In the genomic region with DNA sequence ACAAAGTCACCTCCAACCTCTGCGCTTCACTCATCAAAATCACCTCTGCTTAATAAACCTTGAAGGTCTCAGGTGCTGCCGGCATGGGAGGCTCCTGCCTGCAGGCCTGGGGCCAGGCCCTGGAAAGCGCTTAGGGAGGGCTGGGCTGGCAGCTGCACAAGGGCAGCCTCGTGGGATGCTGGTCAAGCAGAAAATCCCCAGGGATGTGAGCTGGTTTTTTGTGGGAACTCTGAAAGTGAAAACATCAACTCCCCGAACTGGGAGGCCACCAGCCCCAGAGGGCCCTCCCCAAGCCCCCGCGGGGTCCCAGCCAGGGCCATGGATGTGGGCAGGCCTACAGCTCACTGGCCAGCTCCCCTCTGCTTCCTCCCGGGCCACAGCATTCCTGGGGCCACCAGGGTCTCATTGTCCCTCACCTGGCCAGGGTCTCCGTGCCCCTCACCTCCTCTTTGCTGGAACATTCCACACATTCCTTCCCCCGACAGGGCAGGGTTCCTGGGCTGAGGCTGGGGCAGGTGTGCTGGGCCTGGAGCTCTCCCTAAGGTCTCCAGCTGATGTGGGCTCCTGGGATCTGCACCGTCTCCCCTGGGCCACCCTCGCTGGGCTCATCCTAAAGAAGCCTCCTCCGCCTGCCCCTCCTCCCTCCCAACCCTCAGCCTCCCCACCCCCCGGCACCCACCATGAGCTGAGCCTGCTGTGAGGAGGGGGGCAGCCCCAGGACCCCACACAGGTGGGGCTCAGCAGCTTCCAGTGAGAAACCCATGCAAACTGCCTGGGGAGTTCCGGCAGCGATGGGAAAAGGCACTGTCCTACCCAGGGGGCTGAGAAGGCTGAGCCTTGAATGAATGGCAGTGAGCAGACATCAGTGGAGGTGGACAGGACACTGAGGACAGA, we compare ENCODE assay signal across 14 cellular contexts. TPM values are rescaled to one million over a fixed set of nuclear protein-coding genes. Genes with fewer than 3 reads are reported as not detected.
DNase-seq lines count a peak whose midpoint lies in the region; ATAC-seq and TF ChIP-seq lines count a peak whose summit lies in the region.
"Had no signal": no experiment of that assay in that cellular context is flagged by ENCODE, and none has a peak within 500 bp of the region (broad histone marks: within the 10 kb centered on the region; RNA-seq: fewer than 3 reads in every experiment).

No MANE protein-coding gene starts in this region.

- H3K18ac ChIP-seq in trophoblast cell (ENCODE audit: low read length) = peak overlapping the region; percentile 48

- ATAC-seq in T-helper 17 cell (no peak), left ventricle myocardium superior (no peak), GM21529 (IDR thresholded peaks at IDR 0.05; ENCODE audit: unreplicated experiment) (no peak)

- H3K27me3 ChIP-seq in Caco-2 (replicated peaks; ENCODE audit: control insufficient read depth, insufficient read depth, low read length) (no peaks in the 10 kb centered on the region), trophoblast cell (ENCODE audit: insufficient read depth, low read length) (no peaks in the 10 kb centered on the region), WERI-Rb-1 (ENCODE audit: insufficient read depth, low read depth, severe bottlenecking) (no peaks in the 10 kb centered on the region)
- H3K27me3 ChIP-seq: uterus had no signal

- no CpG with 5 or more reads among the region's 16 CpGs for WGBS in trophoblast cell (ENCODE audit: extremely low coverage, insufficient coverage, insufficient read length)

- no TSS peak for BruUV-seq in Caco-2 (replicated peaks; lab: Mats Ljungman, UMichigan)

- H2AFZ ChIP-seq in trophoblast cell (ENCODE audit: insufficient read depth, low read length, poor library complexity) = no peak overlapping the region

- H3K36me3 Mint-ChIP-seq in Caco-2 (ENCODE audit: insufficient read depth, unreplicated experiment) = peaks cover 29% of the 10 kb centered on the region
- no peaks in the 10 kb centered on the region for H3K36me3 Mint-ChIP-seq in T-helper 17 cell (ENCODE audit: low read depth)
- H3K36me3 Mint-ChIP-seq: CD4-positive, alpha-beta memory T cell had no signal

- peak overlapping the region; percentile 64 for H3K14ac ChIP-seq in trophoblast cell (ENCODE audit: low read length)

- H3K4me3 ChIP-seq in Caco-2 (ENCODE audit: low read depth, low read length) = no peak overlapping the region
- no peak overlapping the region for H3K4me3 ChIP-seq in trophoblast cell (ENCODE audit: low read depth, low read length)
- H3K4me3 ChIP-seq in WERI-Rb-1 (ENCODE audit: low read depth, low read length) = no peak overlapping the region
- H3K4me3 ChIP-seq: uterus had no signal

- CTCF ChIA-PET in Caco-2 (lab: Charles Lee) = interaction anchor here (0.7 to 2.0 kb wide), 2 partner anchors 33 to 232 kb away, joined by 4 to 5 read pairs; no protein-coding TSS in a partner anchor

- H3K23ac ChIP-seq in trophoblast cell (ENCODE audit: low read length) = no peak overlapping the region

- POLR2A ChIA-PET in Caco-2 (lab: Charles Lee) = interaction anchor here (0.8 kb wide), 1 partner anchor 36 kb away, joined by 5 read pairs; the partner anchor contains the start of gene POFUT2

- peak overlapping the region; percentile 16 for H3K4me3 Mint-ChIP-seq in Caco-2 (ENCODE audit: unreplicated experiment)
- H3K4me3 Mint-ChIP-seq in T-helper 17 cell = peak overlapping the region; percentile 81

- peaks cover 2% of the 10 kb centered on the region for H3K79me2 ChIP-seq in trophoblast cell (ENCODE audit: control insufficient read depth, insufficient read depth, low read length, poor library complexity)

- H3K79me1 ChIP-seq in trophoblast cell (ENCODE audit: low read length) = peaks cover 30% of the 10 kb centered on the region

- H3K9me3 ChIP-seq in Caco-2 = no peaks in the 10 kb centered on the region
- no peaks in the 10 kb centered on the region for H3K9me3 ChIP-seq in T-helper 17 cell (ENCODE audit: control insufficient read depth, low read length, poor library complexity, severe bottlenecking)
- peaks cover 1% of the 10 kb centered on the region for H3K9me3 ChIP-seq in trophoblast cell (ENCODE audit: insufficient read depth, low read depth, low read length)
- no peaks in the 10 kb centered on the region for H3K9me3 ChIP-seq in WERI-Rb-1 (ENCODE audit: severe bottlenecking)
- H3K9me3 ChIP-seq: uterus had no signal

- DNase-seq in Caco-2 (peak in 1 of 2 experiments; percentile 60), T-helper 17 cell (no peak), left ventricle myocardium superior (peak; percentile 24), trophoblast cell (no peak), NK-92 (lab: John Stamatoyannopoulos, UW; ENCODE audit: unreplicated experiment) (no peak), WERI-Rb-1 (no peak), NCI-H2171 treated with DMSO at 0.1 percent for 48 hours (lab: John Stamatoyannopoulos, UW) (no peak)
- DNase-seq: CD4-positive, alpha-beta memory T cell; foreskin melanocyte; GOT3; KBM-7; NCI-H2029 treated with DMSO at 0.1 percent for 48 hours had no signal

- peak overlapping the region; percentile 86 for H3K27ac Mint-ChIP-seq in Caco-2 (ENCODE audit: unreplicated experiment)
- H3K27ac Mint-ChIP-seq in T-helper 17 cell = peak overlapping the region; percentile 90

- H2BK12ac ChIP-seq in trophoblast cell (ENCODE audit: low read length) = peak overlapping the region; percentile 62

- no peak for TF ChIP-seq CTCF in Caco-2 (IDR thresholded peaks at IDR 0.05; ENCODE audit: insufficient read depth in 1 of 2, low read depth in 1 of 2, low read length in 1 of 2, severe bottlenecking in 1 of 2, unreplicated experiment in 1 of 2)
- TF ChIP-seq CTCF in WERI-Rb-1 (IDR thresholded peaks at IDR 0.05; ENCODE audit: low read depth, low read length) = no peak

- no peak overlapping the region for H4K12ac ChIP-seq in trophoblast cell (ENCODE audit: low read depth, low read length)

- H2BK5ac ChIP-seq in trophoblast cell (ENCODE audit: low read depth, low read length, poor library complexity) = peak overlapping the region; percentile 10

- H3K4me1 ChIP-seq in Caco-2 (peaks cover 57% of the 10 kb centered on the region), trophoblast cell (ENCODE audit: control insufficient read depth in 1 of 2, insufficient read depth in 2 of 2, low read length in 2 of 2) (peaks cover 23 to 29% of the 10 kb centered on the region in 2 experiments)

- H3K9me3 Mint-ChIP-seq in Caco-2 (ENCODE audit: unreplicated experiment) = no peaks in the 10 kb centered on the region

- H3K4me1 Mint-ChIP-seq in Caco-2 (ENCODE audit: low read depth, unreplicated experiment) (peaks cover 25% of the 10 kb centered on the region), T-helper 17 cell (peaks cover 20% of the 10 kb centered on the region)

- H4K8ac ChIP-seq in trophoblast cell (ENCODE audit: low read depth, low read length) = no peak overlapping the region

- intact Hi-C loops in Caco-2 (cut with micrococcal nuclease; ENCODE audit: unreplicated experiment) (no loop called here), left ventricle myocardium superior (cut with micrococcal nuclease) (no loop called here)

- no peak overlapping the region for H3K9ac ChIP-seq in trophoblast cell (ENCODE audit: low read length)

- H3K4ac ChIP-seq in trophoblast cell (ENCODE audit: low read depth, low read length) = peak overlapping the region; percentile 10

- peak overlapping the region; percentile 79 for H2BK120ac ChIP-seq in trophoblast cell (ENCODE audit: insufficient read depth, low read length, poor library complexity)

- peaks cover 2% of the 10 kb centered on the region; the same call in 1 of the 2 replicates for H3K36me3 ChIP-seq in Caco-2 (ENCODE audit: control insufficient read depth, insufficient read depth, low read length)
- no peaks in the 10 kb centered on the region for H3K36me3 ChIP-seq in trophoblast cell (ENCODE audit: control insufficient read depth in 1 of 2, insufficient read depth in 2 of 2, low read length in 2 of 2)
- H3K36me3 ChIP-seq in WERI-Rb-1 = no peaks in the 10 kb centered on the region
- H3K36me3 ChIP-seq: uterus had no signal

- no peak overlapping the region for H3K4me2 ChIP-seq in trophoblast cell (ENCODE audit: low read length)

- no peak overlapping the region for H3K27ac ChIP-seq in trophoblast cell (ENCODE audit: low read depth, low read length)
- H3K27ac ChIP-seq in WERI-Rb-1 = no peak overlapping the region

- H3K27me3 Mint-ChIP-seq in Caco-2 (ENCODE audit: insufficient read depth, unreplicated experiment) = no peaks in the 10 kb centered on the region
- H3K27me3 Mint-ChIP-seq in T-helper 17 cell = peaks cover 15% of the 10 kb centered on the region

- peak overlapping the region; percentile 53 for H4K91ac ChIP-seq in trophoblast cell (ENCODE audit: low read depth, low read length)

- H2AK5ac ChIP-seq in trophoblast cell (ENCODE audit: low read length) = peak overlapping the region; percentile 49

RNA-seq across cellular contexts. Expression of gene POFUT2, which starts 36.0 kb away (rescaled TPM):
- 32.0 and 36.5 TPM in 2 replicates for total RNA-seq in Caco-2 (2022)
- 10 to 100 TPM; 48.5 to 66.4 TPM for total RNA-seq in T-helper 17 cell
- 15.7 TPM for total RNA-seq in left ventricle myocardium superior
- polyA plus RNA-seq in trophoblast cell (2013) = 33.1 and 33.8 TPM in 2 replicates
